ENCODE assay signal across 1 cellular context in the genomic region with DNA sequence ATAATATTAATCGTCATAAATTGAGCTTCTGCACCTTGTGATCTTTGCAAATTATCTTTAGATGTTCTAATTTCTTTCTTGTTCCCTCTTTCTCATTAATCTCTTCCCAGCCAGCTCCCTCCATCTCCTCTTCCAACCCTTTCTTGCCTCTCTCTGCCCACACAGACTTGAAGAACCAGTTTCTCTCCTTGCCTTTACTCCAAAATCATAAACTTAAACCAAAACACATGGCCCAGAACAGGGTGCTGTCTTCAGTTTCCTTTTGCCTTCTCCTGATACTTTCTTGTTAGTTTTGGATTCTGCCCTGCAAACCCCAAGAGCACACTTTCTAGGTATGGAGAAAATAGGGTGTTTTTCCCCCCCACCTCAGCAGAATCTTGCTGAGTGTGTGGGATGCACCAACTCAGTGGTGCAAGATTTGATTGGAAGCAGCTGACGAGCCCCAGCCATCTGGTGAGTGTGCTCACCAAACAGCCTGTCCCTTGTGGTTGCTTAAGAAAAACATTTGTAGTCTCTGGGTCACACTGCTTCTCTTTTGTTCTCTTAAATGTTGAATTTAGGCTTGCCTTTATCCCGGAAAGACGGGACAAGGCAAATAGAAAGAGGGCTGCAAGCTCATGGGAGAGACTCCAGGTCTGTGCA.
TF ChIP-seq lines count a peak whose summit lies in the region.

No MANE protein-coding gene starts in this region.

TF ChIP-seq in K562, 482 proteins besides CTCF, POLR2A, EP300 and RAD21 (continued from another document):
- no peak for TF ChIP-seq HOXB6 (CRISPR knock-in tag; IDR thresholded peaks at IDR 0.05; ENCODE audit: borderline replicate concordance)
- TF ChIP-seq L3MBTL2 (IDR thresholded peaks at IDR 0.05): no peak
- peak; percentile 31; the same call in 1 of the 2 replicates for TF ChIP-seq ZNF316 (IDR thresholded peaks at IDR 0.05)
- no peak for TF ChIP-seq POLR3A (IDR thresholded peaks at IDR 0.05; ENCODE audit: borderline replicate concordance, extremely low read depth, insufficient read depth, insufficient read length)
- TF ChIP-seq, protein P1, sequence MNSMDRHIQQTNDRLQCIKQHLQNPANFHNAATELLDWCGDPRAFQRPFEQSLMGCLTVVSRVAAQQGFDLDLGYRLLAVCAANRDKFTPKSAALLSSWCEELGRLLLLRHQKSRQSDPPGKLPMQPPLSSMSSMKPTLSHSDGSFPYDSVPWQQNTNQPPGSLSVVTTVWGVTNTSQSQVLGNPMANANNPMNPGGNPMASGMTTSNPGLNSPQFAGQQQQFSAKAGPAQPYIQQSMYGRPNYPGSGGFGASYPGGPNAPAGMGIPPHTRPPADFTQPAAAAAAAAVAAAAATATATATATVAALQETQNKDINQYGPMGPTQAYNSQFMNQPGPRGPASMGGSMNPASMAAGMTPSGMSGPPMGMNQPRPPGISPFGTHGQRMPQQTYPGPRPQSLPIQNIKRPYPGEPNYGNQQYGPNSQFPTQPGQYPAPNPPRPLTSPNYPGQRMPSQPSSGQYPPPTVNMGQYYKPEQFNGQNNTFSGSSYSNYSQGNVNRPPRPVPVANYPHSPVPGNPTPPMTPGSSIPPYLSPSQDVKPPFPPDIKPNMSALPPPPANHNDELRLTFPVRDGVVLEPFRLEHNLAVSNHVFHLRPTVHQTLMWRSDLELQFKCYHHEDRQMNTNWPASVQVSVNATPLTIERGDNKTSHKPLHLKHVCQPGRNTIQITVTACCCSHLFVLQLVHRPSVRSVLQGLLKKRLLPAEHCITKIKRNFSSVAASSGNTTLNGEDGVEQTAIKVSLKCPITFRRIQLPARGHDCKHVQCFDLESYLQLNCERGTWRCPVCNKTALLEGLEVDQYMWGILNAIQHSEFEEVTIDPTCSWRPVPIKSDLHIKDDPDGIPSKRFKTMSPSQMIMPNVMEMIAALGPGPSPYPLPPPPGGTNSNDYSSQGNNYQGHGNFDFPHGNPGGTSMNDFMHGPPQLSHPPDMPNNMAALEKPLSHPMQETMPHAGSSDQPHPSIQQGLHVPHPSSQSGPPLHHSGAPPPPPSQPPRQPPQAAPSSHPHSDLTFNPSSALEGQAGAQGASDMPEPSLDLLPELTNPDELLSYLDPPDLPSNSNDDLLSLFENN (IDR thresholded peaks at IDR 0.05; ENCODE audit: low read depth in 2 of 2, low read length in 2 of 2): no peak
- TF ChIP-seq NFE2 (IDR thresholded peaks at IDR 0.05; ENCODE audit: low read depth): no peak
- peak; percentile 49; the same call in 1 of the 2 replicates for TF ChIP-seq C11orf30 (IDR thresholded peaks at IDR 0.05; ENCODE audit: low read depth)
- TF ChIP-seq NR2C1 (IDR thresholded peaks at IDR 0.05): no peak
- no peak for TF ChIP-seq NR2C1 (tag; IDR thresholded peaks at IDR 0.05)
- 0 out of 2 replicates have a peak, but pooled peaks have one; percentile 29 for TF ChIP-seq BHLHE40 (IDR thresholded peaks at IDR 0.05; ENCODE audit: low read length)
- TF ChIP-seq ZNF583 (CRISPR knock-in tag; IDR thresholded peaks at IDR 0.05): no peak
- peak; percentile 29; the same call in 1 of the 2 replicates for TF ChIP-seq MAFK (IDR thresholded peaks at IDR 0.05; ENCODE audit: low read length)
- TF ChIP-seq MYNN (IDR thresholded peaks at IDR 0.05): no peak
- no peak for TF ChIP-seq MYNN (CRISPR knock-in tag; IDR thresholded peaks at IDR 0.05)
- no peak for TF ChIP-seq ATF4 (CRISPR knock-in tag; IDR thresholded peaks at IDR 0.05)
- peak in 1 of 2 experiments; percentile 45; a peak in 1 of 4 replicates for TF ChIP-seq RCOR1 (IDR thresholded peaks at IDR 0.05; ENCODE audit: borderline replicate concordance in 1 of 2, low read depth in 2 of 2, low read length in 2 of 2)
